In the genomic region with DNA sequence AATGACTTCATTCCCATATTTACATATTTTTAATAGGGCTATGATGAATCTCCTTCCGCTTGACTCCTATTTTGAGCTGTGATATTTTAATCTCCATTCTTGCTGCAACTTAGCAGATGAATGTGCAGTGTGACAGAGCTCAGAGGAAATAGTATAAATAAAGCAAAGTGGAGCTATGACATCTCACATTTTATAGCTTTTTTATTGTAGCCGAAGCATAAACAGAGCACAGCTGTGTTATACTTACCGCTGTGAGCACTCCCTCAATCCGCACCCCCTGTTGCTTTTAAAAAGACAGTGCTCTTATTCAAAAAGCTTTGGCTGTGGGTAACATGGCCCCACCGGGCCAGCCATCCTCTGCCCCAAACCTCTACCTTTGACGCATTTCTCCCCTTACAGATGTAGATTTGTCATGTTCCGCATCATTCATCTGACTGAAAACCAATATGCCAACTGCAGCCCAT, we compare ENCODE assay signal across 9 cellular contexts.
A peak's percentile ranks its signal among the peaks of the same experiment; 100 is the strongest.
DNase-seq lines count a peak whose midpoint lies in the region; ATAC-seq, FAIRE-seq and TF ChIP-seq lines count a peak whose summit lies in the region.
"Had no signal": no experiment of that assay in that cellular context is flagged by ENCODE, and none has a peak within 500 bp of the region (broad histone marks: within the 10 kb centered on the region; RNA-seq: fewer than 3 reads in every experiment).

No MANE protein-coding gene starts in this region.

- H3K36me3 ChIP-seq in A673 (ENCODE audit: insufficient read depth, low read length, poor library complexity, severe bottlenecking) = no peaks in the 10 kb centered on the region
- H3K36me3 ChIP-seq: upper lobe of left lung had no signal

- H3K4me1 ChIP-seq in A673 (ENCODE audit: insufficient read depth, low read length, poor library complexity, severe bottlenecking) = peaks cover 46% of the 10 kb centered on the region
- H3K4me1 ChIP-seq: upper lobe of left lung had no signal

- H3K27me3 Mint-ChIP-seq in activated naive CD8-positive, alpha-beta T cell treated with anti-CD3 and anti-CD28 coated beads, Interleukin-2, amount 50 U/mL, for 24 hours = no peaks in the 10 kb centered on the region

- peak; percentile 28 for ATAC-seq in GM21619 (IDR thresholded peaks at IDR 0.05; ENCODE audit: unreplicated experiment)
- no peak for ATAC-seq in activated naive CD8-positive, alpha-beta T cell treated with anti-CD3 and anti-CD28 coated beads, Interleukin-2, amount 50 U/mL, for 24 hours

- CTCF ChIA-PET in A673 (lab: Charles Lee) = no interaction called here

- no TSS peak for BruUV-seq in A673 (replicated peaks; lab: Mats Ljungman, UMichigan)

- no peaks in the 10 kb centered on the region for H3K9me3 ChIP-seq in A673 (ENCODE audit: low read depth, low read length, poor library complexity, severe bottlenecking)
- H3K9me3 ChIP-seq: upper lobe of left lung had no signal

- TF ChIP-seq CTCF in A673 (conservative IDR thresholded peaks at IDR 0.05; ENCODE audit: low read depth, low read length) = no peak

- H3K4me3 ChIP-seq in A673 (ENCODE audit: low read depth, low read length, poor library complexity, severe bottlenecking) = no peak overlapping the region
- H3K4me3 ChIP-seq: upper lobe of left lung had no signal

- H3K4me1 Mint-ChIP-seq in activated naive CD8-positive, alpha-beta T cell treated with anti-CD3 and anti-CD28 coated beads, Interleukin-2, amount 50 U/mL, for 24 hours = peaks cover 2% of the 10 kb centered on the region

- no peaks in the 10 kb centered on the region for H3K27me3 ChIP-seq in A673 (replicated peaks; ENCODE audit: insufficient read depth, low read depth, low read length, poor library complexity)
- H3K27me3 ChIP-seq: upper lobe of left lung had no signal

- H3K4me3 Mint-ChIP-seq in activated naive CD8-positive, alpha-beta T cell treated with anti-CD3 and anti-CD28 coated beads, Interleukin-2, amount 50 U/mL, for 24 hours = no peak overlapping the region

- H3K27ac Mint-ChIP-seq in activated naive CD8-positive, alpha-beta T cell treated with anti-CD3 and anti-CD28 coated beads, Interleukin-2, amount 50 U/mL, for 24 hours = no peak overlapping the region

- no peaks in the 10 kb centered on the region for H3K36me3 Mint-ChIP-seq in activated naive CD8-positive, alpha-beta T cell treated with anti-CD3 and anti-CD28 coated beads, Interleukin-2, amount 50 U/mL, for 24 hours (ENCODE audit: low read depth)

- peak overlapping the region; percentile 91 for H3K27ac ChIP-seq in A673 (ENCODE audit: low read depth, low read length, poor library complexity, severe bottlenecking)
- H3K27ac ChIP-seq: upper lobe of left lung had no signal

- DNase-seq in A673 (ENCODE audit: low spot score) = peak; percentile 97
- peak; percentile 8 for DNase-seq in HS-5 (ENCODE audit: low read depth)
- no peak for DNase-seq in D341Med (ENCODE audit: low spot score)
- no peak for DNase-seq in UCSD-AML1 (lab: John Stamatoyannopoulos, UW; ENCODE audit: unreplicated experiment)
- DNase-seq in activated naive CD8-positive, alpha-beta T cell treated with anti-CD3 and anti-CD28 coated beads, Interleukin-2, amount 50 U/mL, for 24 hours = no peak
- DNase-seq in cardiac septum (ENCODE audit: low spot score) = no peak
- DNase-seq: upper lobe of left lung had no signal

- intact Hi-C loops in A673 (cut with micrococcal nuclease; ENCODE audit: unreplicated experiment) (loop anchor here (2.0 to 10.0 kb wide), 3 partner anchors 182 to 346 kb away; no protein-coding TSS in a partner anchor), cardiac septum (cut with DNase I) (no loop called here)

- FAIRE-seq in endometrium (lab: Jason Lieb, UNC) = peak; percentile 96

- POLR2A ChIA-PET in A673 (lab: Charles Lee; ENCODE audit: low non-redundant PET) = interaction anchor here (0.8 kb wide), 1 partner anchor 71 kb away, joined by 7 read pairs; no protein-coding TSS in a partner anchor

- peaks cover 14% of the 10 kb centered on the region for H3K9me3 Mint-ChIP-seq in activated naive CD8-positive, alpha-beta T cell treated with anti-CD3 and anti-CD28 coated beads, Interleukin-2, amount 50 U/mL, for 24 hours

Comparison
In these comparisons a context has a peak if more than half of its experiments do, and no peak if none do; other contexts are left out.
1. DNase-seq: peak in A673 (single experiment) and HS-5 (single experiment); none in D341Med (single experiment), UCSD-AML1 (single experiment), activated naive CD8-positive, alpha-beta T cell treated with anti-CD3 and anti-CD28 coated beads, Interleukin-2, amount 50 U/mL, for 24 hours (single experiment) and cardiac septum (single experiment).